32 cellular contexts compared by ENCODE assay signal in genomic region chr5:34055671-34056070, GRCh38.
"Had no signal": no experiment of that assay in that cellular context is flagged by ENCODE, and none has a peak within 500 bp of the region (broad histone marks: within the 10 kb centered on the region; RNA-seq: fewer than 3 reads in every experiment).

No MANE protein-coding gene starts in this region.

- H3K27me3 Mint-ChIP-seq: progenitor cell of endocrine pancreas; stimulated activated memory B cell treated with anti-CD40 and anti-IgM and Interleukin-4, amounts not matched to agents 10 μg/mL and 1 μg/mL and 100 μg/mL, for 72 hours; stimulated activated naive CD8-positive, alpha-beta T cell treated with anti-CD3 and anti-CD28 coated beads, Interleukin-15, amount 100 ng/mL, for 72 hours; type B pancreatic cell had no signal

- H3K4me1 ChIP-seq: parathyroid adenoma, spleen, testis, transverse colon, upper lobe of right lung, uterus had no signal

- H3K79me2 ChIP-seq: parathyroid adenoma had no signal

- DNase-seq: natural killer cell; occipital lobe; ovary; posterior cingulate gyrus; psoas muscle; right cardiac atrium; right lobe of liver; sigmoid colon; spleen; stimulated activated CD4-positive, alpha-beta T cell treated with anti-CD3 and anti-CD28 coated beads, Interleukin-12 subunit alpha, Interleukin-12 subunit beta, amount 100 ng/mL, for 4 hours; stimulated activated CD4-positive, alpha-beta T cell treated with anti-CD3 and anti-CD28 coated beads, Interleukin-1b, Interleukin-23, amount 100 ng/mL, for 48 hours; stimulated activated CD4-positive, alpha-beta T cell treated with anti-CD3 and anti-CD28 coated beads, Interleukin-4, amount 100 ng/mL, for 1 hour; stimulated activated CD4-positive, alpha-beta T cell treated with anti-CD3 and anti-CD28 coated beads, Interleukin-4, amount 100 ng/mL, for 4 hours; stimulated activated CD8-positive, alpha-beta memory T cell treated with anti-CD3 and anti-CD28 coated beads, Interleukin-4, amount 100 ng/mL, for 48 hours; stimulated activated naive CD4-positive, alpha-beta T cell; stimulated activated naive CD8-positive, alpha-beta T cell treated with anti-CD3 and anti-CD28 coated beads, Interleukin-15, amount 100 ng/mL, for 72 hours; stimulated activated naive CD8-positive, alpha-beta T cell treated with anti-CD3 and anti-CD28 coated beads, Interleukin-15, Interleukin-2, amounts not matched to agents 100 U/mL and 50 U/mL, for 24 hours; substantia nigra; testis; tibial artery; transverse colon; upper lobe of right lung; uterus had no signal

- H3K27ac Mint-ChIP-seq: natural killer cell; nephron; neural progenitor cell; progenitor cell of endocrine pancreas; stimulated activated memory B cell treated with anti-CD40 and anti-IgM and Interleukin-4, amounts not matched to agents 10 μg/mL and 1 μg/mL and 100 μg/mL, for 72 hours; stimulated activated naive CD8-positive, alpha-beta T cell treated with anti-CD3 and anti-CD28 coated beads, Interleukin-15, amount 100 ng/mL, for 72 hours; type B pancreatic cell had no signal

- H3K36me3 ChIP-seq: neural progenitor cell, ovary, right lobe of liver, sigmoid colon, transverse colon, upper lobe of right lung, uterus had no signal

- H2AFZ ChIP-seq: neural progenitor cell, parathyroid adenoma had no signal

- H3K9me3 ChIP-seq: ovary, psoas muscle, right lobe of liver, sigmoid colon, spleen, suprapubic skin, testis, tibial artery, transverse colon, upper lobe of right lung, uterus had no signal

- H3K4me3 ChIP-seq: neural progenitor cell, ovary, psoas muscle, right lobe of liver, sigmoid colon, skin epidermis, smooth muscle cell, spleen, suprapubic skin, testis, tibial artery, transverse colon, upper lobe of right lung, uterus had no signal

- H3K9ac ChIP-seq: neural progenitor cell, parathyroid adenoma had no signal

- H3K27ac ChIP-seq: neural progenitor cell, ovary, parathyroid adenoma, psoas muscle, right lobe of liver, sigmoid colon, spleen, suprapubic skin, testis, tibial artery, transverse colon, upper lobe of right lung, uterus had no signal

- H3K4me1 Mint-ChIP-seq: stimulated activated memory B cell treated with anti-CD40 and anti-IgM and Interleukin-4, amounts not matched to agents 10 μg/mL and 1 μg/mL and 100 μg/mL, for 72 hours; stimulated activated naive CD8-positive, alpha-beta T cell treated with anti-CD3 and anti-CD28 coated beads, Interleukin-15, amount 100 ng/mL, for 72 hours had no signal

- H3K27me3 ChIP-seq: neural progenitor cell, ovary, right lobe of liver, sigmoid colon, spleen, suprapubic skin, testis, tibial artery, transverse colon, upper lobe of right lung, uterus had no signal

- H3K9me3 Mint-ChIP-seq: natural killer cell; nephron; neural progenitor cell; stimulated activated memory B cell treated with anti-CD40 and anti-IgM and Interleukin-4, amounts not matched to agents 10 μg/mL and 1 μg/mL and 100 μg/mL, for 72 hours; stimulated activated naive CD8-positive, alpha-beta T cell treated with anti-CD3 and anti-CD28 coated beads, Interleukin-15, amount 100 ng/mL, for 72 hours; type B pancreatic cell had no signal

- H3K4me2 ChIP-seq: neural progenitor cell, smooth muscle cell had no signal

- ATAC-seq: natural killer cell; psoas muscle; right cardiac atrium; right lobe of liver; stimulated activated memory B cell treated with anti-CD40 and anti-IgM and Interleukin-4, amounts not matched to agents 10 μg/mL and 1 μg/mL and 100 μg/mL, for 72 hours; stimulated activated naive CD8-positive, alpha-beta T cell treated with anti-CD3 and anti-CD28 coated beads, Interleukin-15, amount 100 ng/mL, for 72 hours; stimulated activated naive CD8-positive, alpha-beta T cell treated with anti-CD3 and anti-CD28 coated beads, Interleukin-15, Interleukin-2, amounts not matched to agents 100 U/mL and 50 U/mL, for 24 hours; upper lobe of right lung had no signal

- H3K4me3 Mint-ChIP-seq: natural killer cell; nephron; neural progenitor cell; stimulated activated memory B cell treated with anti-CD40 and anti-IgM and Interleukin-4, amounts not matched to agents 10 μg/mL and 1 μg/mL and 100 μg/mL, for 72 hours; stimulated activated naive CD8-positive, alpha-beta T cell treated with anti-CD3 and anti-CD28 coated beads, Interleukin-15, amount 100 ng/mL, for 72 hours; type B pancreatic cell had no signal
